8 cellular contexts compared by ENCODE assay signal in genomic region chr7:154913645-154914579, GRCh38.
DNase-seq lines count a peak whose midpoint lies in the region; ATAC-seq and TF ChIP-seq lines count a peak whose summit lies in the region.

No MANE protein-coding gene starts in this region.

- H3K4me3 ChIP-seq in cardiac fibroblast (replicated peaks in 1 of 2; ENCODE audit: low read depth in 2 of 2, low read length in 2 of 2): peak overlapping the region; percentile 16 to 37

- peak; percentile 8 for DNase-seq in SKM-1 treated with dmso at 0.1 percent for 144 hours (lab: John Stamatoyannopoulos, UW; ENCODE audit: unreplicated experiment)
- no peak for DNase-seq in SKM-1 (lab: John Stamatoyannopoulos, UW; ENCODE audit: unreplicated experiment)
- peak; percentile 35 to 63 for DNase-seq in NCI-H187 (lab: John Stamatoyannopoulos, UW)
- DNase-seq in activated CD4-positive, CD25-positive, alpha-beta regulatory T cell (lab: John Stamatoyannopoulos, UW): peak; percentile 74 to 92 (median 80)
- peak; percentile 74 to 75 for DNase-seq in cardiac fibroblast (ENCODE audit: low read depth in 2 of 2)
- peak; percentile 94 for DNase-seq in islet precursor cell
- peak; percentile 76 to 88 for DNase-seq in stimulated activated CD4-positive, alpha-beta T cell treated with anti-CD3 and anti-CD28 coated beads, Interleukin-15, amount 100 ng/mL, for 1 hour (ENCODE audit: low read depth in 1 of 2, low spot score in 1 of 2)

- TF ChIP-seq CTCF in cardiac fibroblast (IDR thresholded peaks at IDR 0.05; ENCODE audit: low read depth, low read length): peak; percentile 95

- peak; percentile 98 for ATAC-seq in HG02943 (IDR thresholded peaks at IDR 0.05; ENCODE audit: low read depth, unreplicated experiment)
